8 cellular contexts compared by ENCODE assay signal in genomic region chr6:75284285-75285155, GRCh38. TPM values are rescaled to one million over a fixed set of nuclear protein-coding genes. Genes with fewer than 3 reads are reported as not detected.
A peak's percentile ranks its signal among the peaks of the same experiment; 100 is the strongest.
DNase-seq lines count a peak whose midpoint lies in the region; ATAC-seq and TF ChIP-seq lines count a peak whose summit lies in the region.

Gene TMEM30A (minus strand): TSS chr6:75284792. CDS start chr6:75284638, 154 bp downstream.

- no peaks in the 10 kb centered on the region for H3K9me3 Mint-ChIP-seq in activated CD4-positive, alpha-beta T cell treated with anti-CD3 and anti-CD28 coated beads, Interleukin-2, amount 10 ng/mL, durations not matched to agents 24 days and 14 days

- no peaks in the 10 kb centered on the region for H3K27me3 Mint-ChIP-seq in activated CD4-positive, alpha-beta T cell treated with anti-CD3 and anti-CD28 coated beads, Interleukin-2, amount 10 ng/mL, durations not matched to agents 24 days and 14 days

- peak within 1 kb of the TSS; percentile 89 for H3K4me3 ChIP-seq in coronary artery

- peak; percentile 74 to 100 (median 96) for DNase-seq in C1 segment of cervical spinal cord (lab: John Stamatoyannopoulos, UW)
- DNase-seq in NCI-H526 treated with DMSO at 0.1 percent for 48 hours (lab: John Stamatoyannopoulos, UW): peak; percentile 98
- DNase-seq in activated CD4-positive, alpha-beta T cell treated with anti-CD3 and anti-CD28 coated beads, Interleukin-2, amount 10 ng/mL, durations not matched to agents 24 days and 14 days: peak; percentile 99
- DNase-seq in coronary artery (ENCODE audit: low spot score): peak; percentile 98
- DNase-seq in stimulated activated CD4-positive, alpha-beta T cell treated with anti-CD3 and anti-CD28 coated beads, Interleukin-1b, Interleukin-23, amount 100 ng/mL, for 4 hours (ENCODE audit: low read depth in 2 of 2): peak; percentile 92 to 95

- ATAC-seq in GM19351 (IDR thresholded peaks at IDR 0.05; ENCODE audit: unreplicated experiment) (peak; percentile 84), HG03520 (IDR thresholded peaks at IDR 0.05; ENCODE audit: unreplicated experiment) (peak; percentile 92)

- H3K4me3 Mint-ChIP-seq in activated CD4-positive, alpha-beta T cell treated with anti-CD3 and anti-CD28 coated beads, Interleukin-2, amount 10 ng/mL, durations not matched to agents 24 days and 14 days: no peak within 1 kb of the TSS

- H3K27ac Mint-ChIP-seq in activated CD4-positive, alpha-beta T cell treated with anti-CD3 and anti-CD28 coated beads, Interleukin-2, amount 10 ng/mL, durations not matched to agents 24 days and 14 days: no peak within 1 kb of the TSS

- no peak for TF ChIP-seq CTCF in coronary artery (IDR thresholded peaks at IDR 0.05)

- H3K4me1 Mint-ChIP-seq in activated CD4-positive, alpha-beta T cell treated with anti-CD3 and anti-CD28 coated beads, Interleukin-2, amount 10 ng/mL, durations not matched to agents 24 days and 14 days: peaks cover 30% of the 10 kb centered on the region

- H3K36me3 Mint-ChIP-seq in activated CD4-positive, alpha-beta T cell treated with anti-CD3 and anti-CD28 coated beads, Interleukin-2, amount 10 ng/mL, durations not matched to agents 24 days and 14 days (ENCODE audit: low read depth): peaks cover 2% of the 10 kb centered on the region

- no peaks in the 10 kb centered on the region for H3K27me3 ChIP-seq in layer of hippocampus (ENCODE audit: control insufficient read depth, insufficient read depth, low read length)

- H3K27ac ChIP-seq in coronary artery (peak within 1 kb of the TSS; percentile 91), layer of hippocampus (ENCODE audit: low read depth, low read length) (peak within 1 kb of the TSS; percentile 87)

- intact Hi-C loops in activated CD4-positive, alpha-beta T cell treated with anti-CD3 and anti-CD28 coated beads, Interleukin-2, amount 10 ng/mL, durations not matched to agents 24 days and 14 days (cut with micrococcal nuclease): loop anchor here (1.0 to 5.0 kb wide), 7 partner anchors 18 to 1764 kb away; partner anchors contain the start of genes COX7A2, EEF1A1 and SLC17A5

RNA-seq across cellular contexts. Expression of gene TMEM30A, which starts in this region (rescaled TPM):
- 57.0 and 60.5 TPM in 2 replicates for total RNA-seq in activated CD4-positive, alpha-beta T cell treated with anti-CD3 and anti-CD28 coated beads, Interleukin-2, amount 10 ng/mL, durations not matched to agents 24 days and 14 days

Comparison
In these comparisons a context has a peak if more than half of its experiments do, and no peak if none do; other contexts are left out.
1. Peak in every context shown above with its lines: DNase-seq, ATAC-seq, H3K4me3 ChIP-seq and H3K27ac ChIP-seq.